ENCODE assay signal across 8 cellular contexts in the genomic region with DNA sequence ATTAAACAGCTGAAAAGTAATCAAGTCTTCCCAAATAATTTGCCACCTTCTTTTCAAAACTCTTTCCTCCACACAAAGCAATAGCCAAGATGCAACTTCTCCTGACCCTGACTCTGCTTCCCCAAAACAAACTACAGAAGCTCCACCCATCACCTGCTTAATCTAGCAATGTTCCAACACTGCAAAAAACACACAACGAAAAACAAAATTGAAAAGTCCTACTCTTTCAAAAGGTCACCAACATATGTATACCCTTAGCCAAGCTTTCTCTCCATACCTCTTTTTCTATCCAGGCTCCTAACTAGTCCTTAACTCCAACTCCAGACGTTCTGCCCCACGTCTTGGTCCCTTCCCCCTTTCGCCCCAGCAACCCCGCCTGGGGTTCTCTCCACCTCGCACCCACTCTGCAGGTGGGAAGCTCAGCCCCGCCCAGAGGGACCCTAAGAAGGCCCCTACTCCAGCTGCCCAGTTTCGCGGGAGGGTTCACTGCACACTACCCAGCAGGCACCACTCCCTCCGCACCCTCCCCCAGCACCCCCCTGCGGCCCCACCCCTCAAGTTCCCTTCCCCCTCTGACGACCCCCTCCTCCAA. TPM values are rescaled to one million over a fixed set of nuclear protein-coding genes. Genes with fewer than 3 reads are reported as not detected.
DNase-seq lines count a peak whose midpoint lies in the region; ATAC-seq and TF ChIP-seq lines count a peak whose summit lies in the region.

No MANE protein-coding gene starts in this region.

- H3K36me3 Mint-ChIP-seq in T-helper 2 cell treated with Interferon-gamma antibody and Interleukin-4, amounts not matched to agents 5 μg/mL and 100 μg/mL, for 36 hours (ENCODE audit: low read depth): peaks cover 43% of the 10 kb centered on the region

- H3K4me1 Mint-ChIP-seq in T-helper 2 cell treated with Interferon-gamma antibody and Interleukin-4, amounts not matched to agents 5 μg/mL and 100 μg/mL, for 36 hours (ENCODE audit: low read depth): peaks cover 34% of the 10 kb centered on the region

- peak overlapping the region; percentile 93 for H3K27ac Mint-ChIP-seq in T-helper 2 cell treated with Interferon-gamma antibody and Interleukin-4, amounts not matched to agents 5 μg/mL and 100 μg/mL, for 36 hours

- no peak for TF ChIP-seq CTCF in mucosa of descending colon (IDR thresholded peaks at IDR 0.05)

- intact Hi-C loops in mucosa of descending colon (cut with DNase I, micrococcal nuclease): no loop called here

- 0% methylated on average over 11 to 12 of the region's 12 CpGs for WGBS in ectodermal cell, 2 experiments

- H3K4me1 ChIP-seq in ectodermal cell (ENCODE audit: control insufficient read depth, insufficient read depth, low read length): no peaks in the 10 kb centered on the region
- peaks cover 21% of the 10 kb centered on the region for H3K4me1 ChIP-seq in mucosa of descending colon (ENCODE audit: low read depth)

- H3K36me3 ChIP-seq in ectodermal cell (ENCODE audit: control insufficient read depth, insufficient read depth, low read length): peaks cover 8% of the 10 kb centered on the region
- no peaks in the 10 kb centered on the region for H3K36me3 ChIP-seq in mucosa of descending colon (ENCODE audit: low read depth)

- peaks cover 10% of the 10 kb centered on the region for H3K27me3 Mint-ChIP-seq in T-helper 2 cell treated with Interferon-gamma antibody and Interleukin-4, amounts not matched to agents 5 μg/mL and 100 μg/mL, for 36 hours (ENCODE audit: low read depth)

- H3K9me3 ChIP-seq in ectodermal cell (ENCODE audit: control insufficient read depth, low read length) (no peaks in the 10 kb centered on the region), mucosa of descending colon (no peaks in the 10 kb centered on the region)

- ATAC-seq in HG03342 (IDR thresholded peaks at IDR 0.05; ENCODE audit: unreplicated experiment): peak; percentile 17
- ATAC-seq in mucosa of descending colon: peak; percentile 30

- peaks cover 24% of the 10 kb centered on the region for H3K9me3 Mint-ChIP-seq in T-helper 2 cell treated with Interferon-gamma antibody and Interleukin-4, amounts not matched to agents 5 μg/mL and 100 μg/mL, for 36 hours

- H3K4me3 ChIP-seq in ectodermal cell (ENCODE audit: insufficient read depth, low read depth, low read length) (peak overlapping the region; percentile 87), mucosa of descending colon (peak overlapping the region; percentile 66)

- peaks cover 23% of the 10 kb centered on the region for H3K27me3 ChIP-seq in ectodermal cell (ENCODE audit: control insufficient read depth, insufficient read depth, low read length, poor library complexity, severe bottlenecking)

- peak overlapping the region; percentile 89 for H3K4me3 Mint-ChIP-seq in T-helper 2 cell treated with Interferon-gamma antibody and Interleukin-4, amounts not matched to agents 5 μg/mL and 100 μg/mL, for 36 hours

- peak; percentile 2 for DNase-seq in activated T-cell treated with anti-CD3 and anti-CD28 coated beads for 1 hour (ENCODE audit: low read depth)
- no peak for DNase-seq in activated T-cell treated with anti-CD3 and anti-CD28 coated beads, Interleukin-2, amount 50 U/mL, for 48 hours
- peak; percentile 10 for DNase-seq in T-helper 2 cell treated with Interferon-gamma antibody and Interleukin-4, amounts not matched to agents 5 μg/mL and 100 μg/mL, for 36 hours (ENCODE audit: low spot score)
- DNase-seq in mucosa of descending colon: peak; percentile 35 to 71 (median 64)
- DNase-seq in activated CD4-positive, CD25-positive, alpha-beta regulatory T cell (lab: John Stamatoyannopoulos, UW): no peak

- H3K27ac ChIP-seq in ectodermal cell (ENCODE audit: insufficient read depth, low read depth, low read length, poor library complexity, severe bottlenecking): peak overlapping the region; percentile 80
- peak overlapping the region; percentile 97 for H3K27ac ChIP-seq in temporal lobe (ENCODE audit: low read depth, low read length)

RNA-seq across cellular contexts. Expression of a gene that starts 0.7 kb away (rescaled TPM):
- polyA plus RNA-seq in ectodermal cell (2013, experiment 1 of 4): 223 TPM
- polyA plus RNA-seq in ectodermal cell (2013, experiment 2 of 4): 215 TPM
- polyA plus RNA-seq in ectodermal cell (2013, experiment 3 of 4): 134 TPM
- polyA plus RNA-seq in ectodermal cell (2013, experiment 4 of 4): 149 TPM
- 100 to 1,000 TPM; 104 to 127 (median 117) TPM for total RNA-seq in mucosa of descending colon
- 143 TPM for total RNA-seq in temporal lobe

Comparison
In these comparisons a context has a peak if more than half of its experiments do, and no peak if none do; other contexts are left out.
1. DNase-seq: peak in activated T-cell treated with anti-CD3 and anti-CD28 coated beads for 1 hour (single experiment), T-helper 2 cell treated with Interferon-gamma antibody and Interleukin-4, amounts not matched to agents 5 μg/mL and 100 μg/mL, for 36 hours (single experiment) and mucosa of descending colon (3 of 3); none in activated T-cell treated with anti-CD3 and anti-CD28 coated beads, Interleukin-2, amount 50 U/mL, for 48 hours (0 of 2) and activated CD4-positive, CD25-positive, alpha-beta regulatory T cell (0 of 4).